Comparison of ENCODE assay signal across 11 cellular contexts in genomic region chr2:127047054-127047453, GRCh38.
"Had no signal": no experiment of that assay in that cellular context is flagged by ENCODE, and none has a peak within 500 bp of the region (broad histone marks: within the 10 kb centered on the region; RNA-seq: fewer than 3 reads in every experiment).

No MANE protein-coding gene starts in this region.

- H3K4me3 ChIP-seq: esophagus muscularis mucosa had no signal

- H3K4me3 Mint-ChIP-seq: activated CD4-positive, alpha-beta memory T cell treated with anti-CD3 and anti-CD28 coated beads for 36 hours; activated naive CD8-positive, alpha-beta T cell; natural killer cell; stimulated activated naive CD8-positive, alpha-beta T cell treated with anti-CD3 and anti-CD28 coated beads, Interleukin-15, amount 100 ng/mL, for 72 hours; T-helper 1 cell treated with Interleukin-12 subunit alpha and Interleukin-12 subunit beta and Interleukin-4 antibody, amounts not matched to agents 30 μg/mL and 1 μg/mL, for 36 hours had no signal

- H3K9me3 Mint-ChIP-seq: activated CD4-positive, alpha-beta memory T cell treated with anti-CD3 and anti-CD28 coated beads for 36 hours; immature natural killer cell; natural killer cell; stimulated activated naive CD8-positive, alpha-beta T cell treated with anti-CD3 and anti-CD28 coated beads, Interleukin-15, amount 100 ng/mL, for 72 hours had no signal

- H3K27me3 ChIP-seq: esophagus muscularis mucosa had no signal

- H3K27ac ChIP-seq: esophagus muscularis mucosa had no signal

- DNase-seq: activated CD4-positive, alpha-beta memory T cell treated with anti-CD3 and anti-CD28 coated beads for 36 hours; activated effector memory CD4-positive, alpha-beta T cell treated with Interleukin-2 at 50 U/mL for 16 hours; mammary epithelial cell; nucleus accumbens; stimulated activated CD4-positive, alpha-beta T cell treated with anti-CD3 and anti-CD28 coated beads, Interleukin-4, amount 100 ng/mL, for 1 hour; stimulated activated naive CD8-positive, alpha-beta T cell treated with anti-CD3 and anti-CD28 coated beads, Interleukin-15, amount 100 ng/mL, for 72 hours had no signal

- H3K9me3 ChIP-seq: esophagus muscularis mucosa had no signal

- ATAC-seq: stimulated activated naive CD8-positive, alpha-beta T cell treated with anti-CD3 and anti-CD28 coated beads, Interleukin-15, amount 100 ng/mL, for 72 hours had no signal

- H3K27me3 Mint-ChIP-seq: activated CD4-positive, alpha-beta memory T cell treated with anti-CD3 and anti-CD28 coated beads for 36 hours; activated naive CD8-positive, alpha-beta T cell; stimulated activated naive CD8-positive, alpha-beta T cell treated with anti-CD3 and anti-CD28 coated beads, Interleukin-15, amount 100 ng/mL, for 72 hours had no signal

- H3K36me3 Mint-ChIP-seq: natural killer cell had no signal

- H3K27ac Mint-ChIP-seq: activated CD4-positive, alpha-beta memory T cell treated with anti-CD3 and anti-CD28 coated beads for 36 hours; activated naive CD8-positive, alpha-beta T cell; T-helper 1 cell treated with Interleukin-12 subunit alpha and Interleukin-12 subunit beta and Interleukin-4 antibody, amounts not matched to agents 30 μg/mL and 1 μg/mL, for 36 hours had no signal
